In genomic region chr12:132638541-132639408, GRCh38 we compare ENCODE assay signal across 9 cellular contexts. TPM values are rescaled to one million over a fixed set of nuclear protein-coding genes. Genes with fewer than 3 reads are reported as not detected.
DNase-seq lines count a peak whose midpoint lies in the region; ATAC-seq and TF ChIP-seq lines count a peak whose summit lies in the region.
"Had no signal": no experiment of that assay in that cellular context is flagged by ENCODE, and none has a peak within 500 bp of the region (broad histone marks: within the 10 kb centered on the region; RNA-seq: fewer than 3 reads in every experiment).

No MANE protein-coding gene starts in this region.

- TF ChIP-seq CTCF in mucosa of descending colon (IDR thresholded peaks at IDR 0.05), result peak; percentile 38

- no peak overlapping the region for H3K4me3 Mint-ChIP-seq in activated CD4-positive, alpha-beta T cell treated with anti-CD3 and anti-CD28 coated beads for 36 hours
- H3K4me3 Mint-ChIP-seq: activated naive CD8-positive, alpha-beta T cell had no signal

- no peaks in the 10 kb centered on the region for H3K36me3 ChIP-seq in mucosa of descending colon (ENCODE audit: low read depth)

- peak; percentile 72 for ATAC-seq in activated CD4-positive, alpha-beta T cell treated with anti-CD3 and anti-CD28 coated beads for 36 hours
- ATAC-seq in mucosa of descending colon (peak; percentile 77), HG03135 (IDR thresholded peaks at IDR 0.05; ENCODE audit: unreplicated experiment) (no peak)

- no peaks in the 10 kb centered on the region for H3K4me1 ChIP-seq in mucosa of descending colon (ENCODE audit: low read depth)

- H3K27ac Mint-ChIP-seq in activated CD4-positive, alpha-beta T cell treated with anti-CD3 and anti-CD28 coated beads for 36 hours, result no peak overlapping the region
- H3K27ac Mint-ChIP-seq: activated naive CD8-positive, alpha-beta T cell had no signal

- DNase-seq in activated CD4-positive, alpha-beta T cell treated with anti-CD3 and anti-CD28 coated beads for 36 hours, result peak; percentile 28
- DNase-seq in activated CD4-positive, alpha-beta T cell treated with anti-CD3 and anti-CD28 coated beads, Interleukin-2, amount 50 U/mL, for 1 hour, result no peak
- peak; percentile 71 for DNase-seq in NCI-H226
- peak; percentile 73 for DNase-seq in dermis blood vessel endothelial cell
- DNase-seq in mucosa of descending colon, result peak in 2 of 3 donors; percentile 48 to 57
- no peak for DNase-seq in T-helper 1 cell
- DNase-seq in stimulated activated CD8-positive, alpha-beta memory T cell treated with anti-CD3 and anti-CD28 coated beads, Interleukin-4, amount 100 ng/mL, for 48 hours, result no peak

- H3K36me3 Mint-ChIP-seq in activated CD4-positive, alpha-beta T cell treated with anti-CD3 and anti-CD28 coated beads for 36 hours (ENCODE audit: low read depth), result peaks cover 62% of the 10 kb centered on the region

- H3K27me3 Mint-ChIP-seq in activated CD4-positive, alpha-beta T cell treated with anti-CD3 and anti-CD28 coated beads for 36 hours, result no peaks in the 10 kb centered on the region
- H3K27me3 Mint-ChIP-seq: activated naive CD8-positive, alpha-beta T cell had no signal

- H3K9me3 Mint-ChIP-seq in activated CD4-positive, alpha-beta T cell treated with anti-CD3 and anti-CD28 coated beads for 36 hours (ENCODE audit: low read depth), result no peaks in the 10 kb centered on the region

- POLR2A ChIA-PET in activated CD4-positive, alpha-beta T cell treated with anti-CD3 and anti-CD28 coated beads for 36 hours (lab: Charles Lee), result no interaction called here

- H3K4me1 Mint-ChIP-seq in activated CD4-positive, alpha-beta T cell treated with anti-CD3 and anti-CD28 coated beads for 36 hours, result no peaks in the 10 kb centered on the region

- no peak overlapping the region for H3K4me3 ChIP-seq in mucosa of descending colon

- CTCF ChIA-PET in activated CD4-positive, alpha-beta T cell treated with anti-CD3 and anti-CD28 coated beads for 36 hours (lab: Charles Lee), result interaction anchor here (0.6 to 1.4 kb wide), 7 partner anchors 12 to 311 kb away, joined by 3 to 4 read pairs (median 3); no protein-coding TSS in a partner anchor

- intact Hi-C loops in activated CD4-positive, alpha-beta T cell treated with anti-CD3 and anti-CD28 coated beads for 36 hours (cut with DNase I, micrococcal nuclease), result no loop called here
- intact Hi-C loops in mucosa of descending colon (cut with DNase I, micrococcal nuclease), result no loop called here

- no peaks in the 10 kb centered on the region for H3K9me3 ChIP-seq in mucosa of descending colon

RNA-seq across cellular contexts. Expression of gene P2RX2, which starts 20.2 kb away (rescaled TPM):
- not detected for total RNA-seq in activated CD4-positive, alpha-beta T cell treated with anti-CD3 and anti-CD28 coated beads for 36 hours
- 0.17 TPM in 1 of 2 replicates, not detected in the other for total RNA-seq in dermis blood vessel endothelial cell
- total RNA-seq in mucosa of descending colon, result 1 to 10 TPM in 1 of 3 donors, under 1 TPM in 2; 0.19 to 1.4 (median 0.32) TPM

RNA-seq across cellular contexts. Expression of gene LRCOL1, which starts 28.4 kb away (rescaled TPM):
- total RNA-seq in activated CD4-positive, alpha-beta T cell treated with anti-CD3 and anti-CD28 coated beads for 36 hours, result not detected
- total RNA-seq in dermis blood vessel endothelial cell, result 3.2 and 6.6 TPM in 2 replicates
- not detected for total RNA-seq in mucosa of descending colon

RNA-seq across cellular contexts. Expression of gene POLE, which starts 48.4 kb away (rescaled TPM):
- total RNA-seq in activated CD4-positive, alpha-beta T cell treated with anti-CD3 and anti-CD28 coated beads for 36 hours, result 100 to 1,000 TPM; 121 to 124 TPM
- total RNA-seq in dermis blood vessel endothelial cell (32.5 and 39.7 TPM in 2 replicates), mucosa of descending colon (10 to 100 TPM; 45.0 to 72.2 (median 55.1) TPM)

RNA-seq across cellular contexts. Expression of gene PXMP2, which starts 48.6 kb away (rescaled TPM):
- 10 to 100 TPM; 12.2 to 14.3 TPM for total RNA-seq in activated CD4-positive, alpha-beta T cell treated with anti-CD3 and anti-CD28 coated beads for 36 hours
- total RNA-seq in dermis blood vessel endothelial cell (27.3 and 34.4 TPM in 2 replicates), mucosa of descending colon (100 to 1,000 TPM in 1 of 3 donors, 10 to 100 TPM in 2; 52.1 to 141 (median 66.3) TPM)

Comparison
In these comparisons a context has a peak if more than half of its experiments do, and no peak if none do; other contexts are left out.
1. DNase-seq: peak in activated CD4-positive, alpha-beta T cell treated with anti-CD3 and anti-CD28 coated beads for 36 hours (single experiment), NCI-H226 (single experiment), dermis blood vessel endothelial cell (single experiment) and mucosa of descending colon (2 of 3); none in activated CD4-positive, alpha-beta T cell treated with anti-CD3 and anti-CD28 coated beads, Interleukin-2, amount 50 U/mL, for 1 hour (single experiment), T-helper 1 cell (0 of 5) and stimulated activated CD8-positive, alpha-beta memory T cell treated with anti-CD3 and anti-CD28 coated beads, Interleukin-4, amount 100 ng/mL, for 48 hours (single experiment).